ENCODE assay signal across 9 cellular contexts in genomic region chr1:167629681-167630567, GRCh38. TPM values are rescaled to one million over a fixed set of nuclear protein-coding genes. Genes with fewer than 3 reads are reported as not detected.
DNase-seq lines count a peak whose midpoint lies in the region; ATAC-seq lines count a peak whose summit lies in the region.
"Had no signal": no experiment of that assay in that cellular context is flagged by ENCODE, and none has a peak within 500 bp of the region (broad histone marks: within the 10 kb centered on the region; RNA-seq: fewer than 3 reads in every experiment).

Gene RCSD1, plus strand, starts transcription at chr1:167630232. Its CDS starts 192 bp downstream, at chr1:167630424.

- H3K4me3 ChIP-seq in HUES48 (ENCODE audit: low read depth, low read length) = peak within 1 kb of the TSS; percentile 81
- peak within 1 kb of the TSS; percentile 94 for H3K4me3 ChIP-seq in mononuclear cell (ENCODE audit: low read length)

- H3K36me3 ChIP-seq in HUES48 (ENCODE audit: control insufficient read depth, insufficient read depth, low read length) = no peaks in the 10 kb centered on the region

- H3K9ac ChIP-seq in HUES48 (ENCODE audit: low read depth, low read length) = peak within 1 kb of the TSS; percentile 40; the same call in 1 of the 2 replicates

- H3K36me3 Mint-ChIP-seq in activated CD4-positive, alpha-beta T cell treated with anti-CD3 and anti-CD28 coated beads, Interleukin-2, amount 10 ng/mL, durations not matched to agents 24 days and 14 days (ENCODE audit: low read depth) = peaks cover 36% of the 10 kb centered on the region

- peaks cover 16% of the 10 kb centered on the region for H3K4me1 ChIP-seq in HUES48 (ENCODE audit: control insufficient read depth, insufficient read depth, low read length)
- peaks cover 81% of the 10 kb centered on the region for H3K4me1 ChIP-seq in mononuclear cell (ENCODE audit: insufficient read depth, low read length)

- no peak within 1 kb of the TSS for H3K27ac ChIP-seq in HUES48 (ENCODE audit: low read depth, low read length)

- H3K9me3 Mint-ChIP-seq in activated CD4-positive, alpha-beta T cell treated with anti-CD3 and anti-CD28 coated beads, Interleukin-2, amount 10 ng/mL, durations not matched to agents 24 days and 14 days = peaks cover 7% of the 10 kb centered on the region

- H3K27me3 ChIP-seq in HUES48 (ENCODE audit: control insufficient read depth, insufficient read depth, low read length) (peaks cover 73% of the 10 kb centered on the region), mononuclear cell (ENCODE audit: insufficient read depth, low read length) (no peaks in the 10 kb centered on the region)

- H3K4me1 Mint-ChIP-seq in activated CD4-positive, alpha-beta T cell treated with anti-CD3 and anti-CD28 coated beads, Interleukin-2, amount 10 ng/mL, durations not matched to agents 24 days and 14 days = peaks cover 70% of the 10 kb centered on the region

- H3K9me3 ChIP-seq in HUES48 (ENCODE audit: control insufficient read depth, insufficient read depth, low read length) (no peaks in the 10 kb centered on the region), mononuclear cell (ENCODE audit: low read depth, low read length) (no peaks in the 10 kb centered on the region)

- intact Hi-C loops in activated CD4-positive, alpha-beta T cell treated with anti-CD3 and anti-CD28 coated beads, Interleukin-2, amount 10 ng/mL, durations not matched to agents 24 days and 14 days (cut with micrococcal nuclease) = loop anchor here (2.0 to 10.0 kb wide), 8 partner anchors 21 to 607 kb away; partner anchors contain the start of genes CREG1, DCAF6 and MPC2

- peak within 1 kb of the TSS; percentile 98 for H3K27ac Mint-ChIP-seq in activated CD4-positive, alpha-beta T cell treated with anti-CD3 and anti-CD28 coated beads, Interleukin-2, amount 10 ng/mL, durations not matched to agents 24 days and 14 days

- ATAC-seq in stimulated activated naive CD8-positive, alpha-beta T cell treated with anti-CD3 and anti-CD28 coated beads, Interleukin-15, Interleukin-2, amounts not matched to agents 100 U/mL and 50 U/mL, for 24 hours = peak; percentile 21
- no peak for ATAC-seq in HG03139 (IDR thresholded peaks at IDR 0.05; ENCODE audit: unreplicated experiment)

- no peaks in the 10 kb centered on the region for H3K27me3 Mint-ChIP-seq in activated CD4-positive, alpha-beta T cell treated with anti-CD3 and anti-CD28 coated beads, Interleukin-2, amount 10 ng/mL, durations not matched to agents 24 days and 14 days

- peak within 1 kb of the TSS; percentile 94 for H3K4me3 Mint-ChIP-seq in activated CD4-positive, alpha-beta T cell treated with anti-CD3 and anti-CD28 coated beads, Interleukin-2, amount 10 ng/mL, durations not matched to agents 24 days and 14 days

- DNase-seq in GF-D8 (lab: John Stamatoyannopoulos, UW) = peak; percentile 49
- DNase-seq in activated CD4-positive, alpha-beta T cell treated with anti-CD3 and anti-CD28 coated beads, Interleukin-2, amount 10 ng/mL, durations not matched to agents 24 days and 14 days = peak; percentile 88
- peak; percentile 69 for DNase-seq in ecto neural progenitor cell (ENCODE audit: low spot score)
- peak; percentile 86 for DNase-seq in stimulated activated naive CD8-positive, alpha-beta T cell treated with anti-CD3 and anti-CD28 coated beads, Interleukin-15, Interleukin-2, amounts not matched to agents 100 U/mL and 50 U/mL, for 24 hours
- no peak for DNase-seq in NCI-H226

RNA-seq across cellular contexts. Expression of gene RCSD1, which starts in this region (rescaled TPM):
- 74.7 and 81.0 TPM in 2 replicates for total RNA-seq in activated CD4-positive, alpha-beta T cell treated with anti-CD3 and anti-CD28 coated beads, Interleukin-2, amount 10 ng/mL, durations not matched to agents 24 days and 14 days
- total RNA-seq in mononuclear cell = 64.1 TPM
- total RNA-seq: SK-MEL-5 had no signal
